ENCODE assay signal across 35 cellular contexts in the genomic region with DNA sequence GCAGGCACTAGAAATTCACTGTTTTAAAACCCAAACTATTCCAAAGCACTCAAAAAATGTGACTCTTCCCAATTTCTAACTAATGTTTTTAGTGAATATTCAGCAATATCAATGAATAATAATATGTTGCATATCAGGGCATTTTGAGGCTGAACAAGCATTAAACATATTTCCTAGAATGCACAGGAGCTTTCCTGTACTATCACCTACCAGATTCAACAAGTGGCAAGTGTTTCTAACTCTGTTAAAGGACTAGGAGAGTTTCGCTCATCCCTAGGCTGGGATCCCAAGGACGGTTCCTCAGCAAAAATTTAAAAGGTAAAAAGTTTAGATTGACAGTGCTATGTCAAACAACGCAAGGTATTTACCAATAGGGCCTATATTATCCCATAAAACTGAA.
"Had no signal": no experiment of that assay in that cellular context is flagged by ENCODE, and none has a peak within 500 bp of the region (broad histone marks: within the 10 kb centered on the region; RNA-seq: fewer than 3 reads in every experiment).

No MANE protein-coding gene starts in this region.

- H3K4me3 ChIP-seq: MG63 had no signal

- H3K9me3 ChIP-seq: MG63 had no signal

- DNase-seq: Karpas-422, Kasumi-1, MG63, MM.1S, MV-4-11, NCI-H1048, NCI-H1092, NCI-H1092 treated with DMSO at 0.1 percent for 48 hours, NCI-H1105, NCI-H1105 treated with DMSO at 0.1 percent for 48 hours, NCI-H1417, NCI-H1417 treated with DMSO at 0.1 percent for 48 hours, NCI-H1436, NCI-H1436 treated with DMSO at 0.1 percent for 48 hours, NCI-H146, NCI-H1694, NCI-H1694 treated with DMSO at 0.1 percent for 48 hours, NCI-H187, NCI-H187 treated with DMSO at 0.1 percent for 48 hours, NCI-H1930, NCI-H2029, NCI-H2029 treated with DMSO at 0.1 percent for 48 hours, NCI-H2081, NCI-H2081 treated with DMSO at 0.1 percent for 48 hours, NCI-H2107, NCI-H2171, NCI-H2171 treated with DMSO at 0.1 percent for 48 hours, NCI-H2227 treated with DMSO at 0.1 percent for 48 hours, NCI-H226, NCI-H345, NCI-H446, NCI-H446 treated with DMSO at 0.1 percent for 48 hours, NCI-H510A, NCI-H510A treated with DMSO at 0.1 percent for 48 hours, NCI-H524 had no signal
